In genomic region chr5:57932761-57933160, GRCh38 we compare ENCODE assay signal across 35 cellular contexts.
"Had no signal": no experiment of that assay in that cellular context is flagged by ENCODE, and none has a peak within 500 bp of the region (broad histone marks: within the 10 kb centered on the region; RNA-seq: fewer than 3 reads in every experiment).

No MANE protein-coding gene starts in this region.

- H3K4me1 Mint-ChIP-seq: activated naive CD4-positive, alpha-beta T cell treated with anti-CD3 and anti-CD28 coated beads, Interleukin-2, amount 10 ng/mL, durations not matched to agents 7 days and 5 days; activated naive CD8-positive, alpha-beta T cell treated with anti-CD3 and anti-CD28 coated beads, Interleukin-2, amount 10 ng/mL, durations not matched to agents 7 days and 5 days; central memory CD8-positive, alpha-beta T cell; endodermal cell; immature natural killer cell; memory B cell; naive thymus-derived CD4-positive, alpha-beta T cell; stimulated activated effector memory CD8-positive, alpha-beta T cell treated with anti-CD3 and anti-CD28 coated beads, Interleukin-12 subunit alpha, Interleukin-12 subunit beta, amount 100 ng/mL, for 72 hours; T-helper 17 cell had no signal

- H3K9me3 ChIP-seq: gastrocnemius medialis, pancreas, prostate gland, sigmoid colon, uterus had no signal

- H3K4me3 Mint-ChIP-seq: activated naive CD4-positive, alpha-beta T cell treated with anti-CD3 and anti-CD28 coated beads, Interleukin-2, amount 10 ng/mL, durations not matched to agents 7 days and 5 days; activated naive CD8-positive, alpha-beta T cell treated with anti-CD3 and anti-CD28 coated beads, Interleukin-2, amount 10 ng/mL, durations not matched to agents 7 days and 5 days; activated T-helper 1 cell treated with anti-CD3 and anti-CD28 coated beads, Interleukin-12 subunit alpha, Interleukin-12 subunit beta, Interleukin-2, Interleukin-4 antibody, amounts not matched to agents 30 ng/mL and 10 ng/mL and 1 ng/mL, durations not matched to agents 14 hours and 24 hours and 36 hours; central memory CD8-positive, alpha-beta T cell; dendritic cell treated with granulocyte-macrophage colony-stimulating factor and Interleukin-4, amounts not matched to agents 40 ng/mL and 50 ng/mL, for 4 days; endodermal cell; immature natural killer cell; memory B cell; naive thymus-derived CD4-positive, alpha-beta T cell; neural crest cell; stimulated activated effector memory CD8-positive, alpha-beta T cell treated with anti-CD3 and anti-CD28 coated beads, Interleukin-12 subunit alpha, Interleukin-12 subunit beta, amount 100 ng/mL, for 72 hours; stimulated activated naive CD8-positive, alpha-beta T cell treated with anti-CD3 and anti-CD28 coated beads, Interleukin-15, Interleukin-2, amounts not matched to agents 100 ng/mL and 50 ng/mL, for 24 hours; T-helper 17 cell; type B pancreatic cell had no signal

- H3K27me3 ChIP-seq: gastrocnemius medialis, pancreas, sigmoid colon, uterus had no signal

- H3K27ac ChIP-seq: gastrocnemius medialis, pancreas, prostate gland, sigmoid colon, uterus, WERI-Rb-1 had no signal

- DNase-seq: activated CD4-positive, alpha-beta T cell treated with anti-CD3 and anti-CD28 coated beads for 48 hours; activated CD4-positive, alpha-beta T cell treated with anti-CD3 and anti-CD28 coated beads, Interleukin-2, amount 50 U/mL, for 48 hours; activated CD8-positive, alpha-beta memory T cell treated with anti-CD3 and anti-CD28 coated beads for 24 hours; activated effector memory CD4-positive, alpha-beta T cell treated with anti-CD3 and anti-CD28 coated beads, Interleukin-2, amount 50 U/mL, for 16 hours; activated naive CD4-positive, alpha-beta T cell treated with anti-CD3 and anti-CD28 coated beads, Interleukin-2, amount 10 ng/mL, durations not matched to agents 7 days and 5 days; activated naive CD8-positive, alpha-beta T cell treated with anti-CD3 and anti-CD28 coated beads, Interleukin-2, amount 10 ng/mL, durations not matched to agents 7 days and 5 days; amygdala; endodermal cell; gastrocnemius medialis; head of caudate nucleus; hypothalamus; immature natural killer cell; midbrain; naive thymus-derived CD4-positive, alpha-beta T cell; nucleus accumbens; pancreas; retina; sigmoid colon; small intestine; stimulated activated CD4-positive, alpha-beta T cell treated with anti-CD3 and anti-CD28 coated beads, Interleukin-4, amount 100 ng/mL, for 24 hours; substantia nigra; T-helper 17 cell; T1000; uterus; WERI-Rb-1 had no signal

- H3K36me3 ChIP-seq: gastrocnemius medialis, pancreas, prostate gland, sigmoid colon, uterus, WERI-Rb-1 had no signal

- H3K36me3 Mint-ChIP-seq: activated naive CD4-positive, alpha-beta T cell treated with anti-CD3 and anti-CD28 coated beads, Interleukin-2, amount 10 ng/mL, durations not matched to agents 7 days and 5 days; activated naive CD8-positive, alpha-beta T cell treated with anti-CD3 and anti-CD28 coated beads, Interleukin-2, amount 10 ng/mL, durations not matched to agents 7 days and 5 days; immature natural killer cell; memory B cell; naive thymus-derived CD4-positive, alpha-beta T cell; stimulated activated effector memory CD8-positive, alpha-beta T cell treated with anti-CD3 and anti-CD28 coated beads, Interleukin-12 subunit alpha, Interleukin-12 subunit beta, amount 100 ng/mL, for 72 hours; type B pancreatic cell had no signal

- H3K27me3 Mint-ChIP-seq: activated naive CD4-positive, alpha-beta T cell treated with anti-CD3 and anti-CD28 coated beads, Interleukin-2, amount 10 ng/mL, durations not matched to agents 7 days and 5 days; activated naive CD8-positive, alpha-beta T cell treated with anti-CD3 and anti-CD28 coated beads, Interleukin-2, amount 10 ng/mL, durations not matched to agents 7 days and 5 days; central memory CD8-positive, alpha-beta T cell; dendritic cell treated with granulocyte-macrophage colony-stimulating factor and Interleukin-4, amounts not matched to agents 40 ng/mL and 50 ng/mL, for 4 days; memory B cell; stimulated activated naive CD8-positive, alpha-beta T cell treated with anti-CD3 and anti-CD28 coated beads, Interleukin-15, Interleukin-2, amounts not matched to agents 100 ng/mL and 50 ng/mL, for 24 hours; T-helper 17 cell; type B pancreatic cell had no signal

- H3K4me3 ChIP-seq: gastrocnemius medialis, pancreas, prostate gland, sigmoid colon, uterus had no signal

- H3K9me3 Mint-ChIP-seq: activated naive CD4-positive, alpha-beta T cell treated with anti-CD3 and anti-CD28 coated beads, Interleukin-2, amount 10 ng/mL, durations not matched to agents 7 days and 5 days; activated T-helper 1 cell treated with anti-CD3 and anti-CD28 coated beads, Interleukin-12 subunit alpha, Interleukin-12 subunit beta, Interleukin-2, Interleukin-4 antibody, amounts not matched to agents 30 ng/mL and 10 ng/mL and 1 ng/mL, durations not matched to agents 14 hours and 24 hours and 36 hours; dendritic cell treated with granulocyte-macrophage colony-stimulating factor and Interleukin-4, amounts not matched to agents 40 ng/mL and 50 ng/mL, for 4 days; memory B cell; stimulated activated naive CD8-positive, alpha-beta T cell treated with anti-CD3 and anti-CD28 coated beads, Interleukin-15, Interleukin-2, amounts not matched to agents 100 ng/mL and 50 ng/mL, for 24 hours had no signal

- H3K4me1 ChIP-seq: gastrocnemius medialis, pancreas, prostate gland, sigmoid colon, uterus had no signal

- ATAC-seq: activated CD4-positive, CD25-positive, alpha-beta regulatory T cell treated with anti-CD3 and anti-CD28 coated beads, Interleukin-2, amount 50 U/mL, for 24 hours; gastrocnemius medialis; naive thymus-derived CD4-positive, alpha-beta T cell; pancreas; stimulated activated effector memory CD8-positive, alpha-beta T cell treated with anti-CD3 and anti-CD28 coated beads, Interleukin-12 subunit alpha, Interleukin-12 subunit beta, amount 100 ng/mL, for 72 hours; T-helper 17 cell had no signal

- H3K27ac Mint-ChIP-seq: activated naive CD4-positive, alpha-beta T cell treated with anti-CD3 and anti-CD28 coated beads, Interleukin-2, amount 10 ng/mL, durations not matched to agents 7 days and 5 days; activated naive CD8-positive, alpha-beta T cell treated with anti-CD3 and anti-CD28 coated beads, Interleukin-2, amount 10 ng/mL, durations not matched to agents 7 days and 5 days; activated T-helper 1 cell treated with anti-CD3 and anti-CD28 coated beads, Interleukin-12 subunit alpha, Interleukin-12 subunit beta, Interleukin-2, Interleukin-4 antibody, amounts not matched to agents 30 ng/mL and 10 ng/mL and 1 ng/mL, durations not matched to agents 14 hours and 24 hours and 36 hours; endodermal cell; immature natural killer cell; memory B cell; naive thymus-derived CD4-positive, alpha-beta T cell; stimulated activated effector memory CD8-positive, alpha-beta T cell treated with anti-CD3 and anti-CD28 coated beads, Interleukin-12 subunit alpha, Interleukin-12 subunit beta, amount 100 ng/mL, for 72 hours; stimulated activated naive CD8-positive, alpha-beta T cell treated with anti-CD3 and anti-CD28 coated beads, Interleukin-15, Interleukin-2, amounts not matched to agents 100 ng/mL and 50 ng/mL, for 24 hours; T-helper 17 cell; type B pancreatic cell had no signal
